In the genomic region with DNA sequence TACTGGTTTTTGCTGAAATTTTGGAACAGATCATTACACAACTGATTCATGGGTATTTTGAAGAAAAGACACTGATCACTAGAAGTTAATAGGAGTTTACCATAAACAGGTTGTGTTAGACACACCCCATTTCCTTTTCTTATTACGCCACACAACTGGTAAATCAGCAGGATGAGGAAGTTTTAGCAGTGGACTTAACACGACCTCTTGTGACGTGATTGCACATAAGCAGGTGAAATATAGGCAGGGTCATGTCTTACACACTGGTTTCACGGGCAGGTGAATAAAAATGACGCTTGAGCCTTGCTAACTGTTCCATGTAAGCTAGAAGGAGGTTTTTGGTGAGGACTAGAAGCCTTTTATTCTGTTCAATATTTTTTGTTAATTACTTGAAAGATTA, we compare ENCODE assay signal across 8 cellular contexts. TPM values are rescaled to one million over a fixed set of nuclear protein-coding genes. Genes with fewer than 3 reads are reported as not detected.
DNase-seq lines count a peak whose midpoint lies in the region; ATAC-seq and TF ChIP-seq lines count a peak whose summit lies in the region.

No MANE protein-coding gene starts in this region.

- H3K36me3 ChIP-seq in cardiac muscle cell (no peaks in the 10 kb centered on the region), sigmoid colon (no peaks in the 10 kb centered on the region)

- peak; percentile 29 for TF ChIP-seq CTCF in cardiac muscle cell (IDR thresholded peaks at IDR 0.05; ENCODE audit: low read depth, low read length)
- no peak for TF ChIP-seq CTCF in sigmoid colon (IDR thresholded peaks at IDR 0.05)

- intact Hi-C loops in sigmoid colon (cut with DNase I), result loop anchor here (5.0 kb wide), 2 partner anchors 172 to 187 kb away; no protein-coding TSS in a partner anchor

- no peak for TF ChIP-seq EP300 in sigmoid colon (IDR thresholded peaks at IDR 0.05)

- WGBS in sigmoid colon, 2 donors, result 5 to 24% methylated on average over 5 of the region's 5 CpGs

- no peaks in the 10 kb centered on the region for H3K9me3 ChIP-seq in cardiac muscle cell (ENCODE audit: low read depth)
- H3K9me3 ChIP-seq in sigmoid colon, result no peaks in the 10 kb centered on the region

- H3K4me1 ChIP-seq in cardiac muscle cell (ENCODE audit: low read depth) (peaks cover 5% of the 10 kb centered on the region), sigmoid colon (peaks cover 0 to 10% (median 4%) of the 10 kb centered on the region in 4 donors)

- peak; percentile 15 for DNase-seq in stimulated activated CD4-positive, alpha-beta T cell treated with anti-CD3 and anti-CD28 coated beads, Interleukin-4, amount 100 ng/mL, for 24 hours
- DNase-seq in stimulated activated CD4-positive, alpha-beta T cell treated with anti-CD3 and anti-CD28 coated beads, Interleukin-4, amount 100 ng/mL, for 1 hour, result no peak
- DNase-seq in SHP77 treated with DMSO at 0.1 percent for 48 hours (lab: John Stamatoyannopoulos, UW), result peak; percentile 6
- DNase-seq in cardiac muscle cell (ENCODE audit: low read depth in 1 of 2, low spot score in 1 of 2), result peak in 1 of 2 donors; percentile 68
- no peak for DNase-seq in sigmoid colon
- DNase-seq in stimulated activated CD4-positive, alpha-beta T cell treated with anti-CD3 and anti-CD28 coated beads, Interleukin-2, amount 100 ng/mL, for 24 hours, result no peak
- DNase-seq in AG08395 (ENCODE audit: low spot score), result no peak

- no peak for TF ChIP-seq POLR2A in sigmoid colon (IDR thresholded peaks at IDR 0.05)

- no peak for ATAC-seq in HG03097 (IDR thresholded peaks at IDR 0.05; ENCODE audit: low FRiP score, unreplicated experiment)

- H3K27ac ChIP-seq in cardiac muscle cell (no peak overlapping the region), sigmoid colon (no peak overlapping the region)

- peaks cover 4% of the 10 kb centered on the region for H3K27me3 ChIP-seq in cardiac muscle cell
- no peaks in the 10 kb centered on the region for H3K27me3 ChIP-seq in sigmoid colon

- no peak overlapping the region for H3K4me3 ChIP-seq in cardiac muscle cell
- no peak overlapping the region for H3K4me3 ChIP-seq in sigmoid colon

RNA-seq across cellular contexts. Expression of gene TPRG1, which starts 27.1 kb away (rescaled TPM):
- total RNA-seq in cardiac muscle cell (0.48 and 1.2 TPM in 2 replicates), sigmoid colon (1 to 10 TPM in 3 of 4 donors, under 1 TPM in 1; 0.27 to 9.1 (median 4.6) TPM)
- polyA plus RNA-seq in cardiac muscle cell (0.09 TPM in 1 of 2 replicates, not detected in the other), sigmoid colon (1 to 10 TPM in 2 of 3 donors, under 1 TPM in 1; 0.23 to 3.6 (median 1.1) TPM)

Comparison
In these comparisons a context has a peak if more than half of its experiments do, and no peak if none do; other contexts are left out.
1. DNase-seq: peak in stimulated activated CD4-positive, alpha-beta T cell treated with anti-CD3 and anti-CD28 coated beads, Interleukin-4, amount 100 ng/mL, for 24 hours (single experiment) and SHP77 treated with DMSO at 0.1 percent for 48 hours (single experiment); none in stimulated activated CD4-positive, alpha-beta T cell treated with anti-CD3 and anti-CD28 coated beads, Interleukin-4, amount 100 ng/mL, for 1 hour (single experiment), sigmoid colon (single experiment), stimulated activated CD4-positive, alpha-beta T cell treated with anti-CD3 and anti-CD28 coated beads, Interleukin-2, amount 100 ng/mL, for 24 hours (0 of 2) and AG08395 (single experiment).